Comparison of ENCODE assay signal across 18 cellular contexts in genomic region chr3:38255627-38256026, GRCh38. TPM values are rescaled to one million over a fixed set of nuclear protein-coding genes. Genes with fewer than 3 reads are reported as not detected.
"Had no signal": no experiment of that assay in that cellular context is flagged by ENCODE, and none has a peak within 500 bp of the region (broad histone marks: within the 10 kb centered on the region; RNA-seq: fewer than 3 reads in every experiment).

No MANE protein-coding gene starts in this region.

- ATAC-seq: body of pancreas, left ventricle myocardium superior, T-helper 17 cell, upper lobe of right lung had no signal

- H3K27ac ChIP-seq: body of pancreas, skin epidermis, upper lobe of right lung, WERI-Rb-1 had no signal

- H3K27me3 Mint-ChIP-seq: activated naive CD4-positive, alpha-beta T cell treated with anti-CD3 and anti-CD28 coated beads, Interleukin-2, amount 50 U/mL, for 24 hours; T-helper 17 cell had no signal

- H3K9me3 ChIP-seq: body of pancreas, upper lobe of right lung had no signal

- H3K4me3 ChIP-seq: body of pancreas, skin epidermis, upper lobe of right lung had no signal

- H3K4me3 Mint-ChIP-seq: activated naive CD4-positive, alpha-beta T cell treated with anti-CD3 and anti-CD28 coated beads, Interleukin-2, amount 50 U/mL, for 24 hours; endodermal cell; T-helper 17 cell had no signal

- H3K27ac Mint-ChIP-seq: activated naive CD4-positive, alpha-beta T cell treated with anti-CD3 and anti-CD28 coated beads, Interleukin-2, amount 50 U/mL, for 24 hours; endodermal cell had no signal

- H3K9me3 Mint-ChIP-seq: activated naive CD4-positive, alpha-beta T cell treated with anti-CD3 and anti-CD28 coated beads, Interleukin-2, amount 50 U/mL, for 24 hours; endodermal cell had no signal

- H3K4me1 ChIP-seq: upper lobe of right lung had no signal

- DNase-seq: activated CD4-positive, alpha-beta T cell treated with anti-CD3 and anti-CD28 coated beads, Interleukin-2, amount 50 U/mL, for 4 hours; activated gamma-delta T cell; activated T-cell treated with anti-CD3 and anti-CD28 coated beads, Interleukin-2, amount 50 U/mL, for 48 hours; amygdala; body of pancreas; endodermal cell; left ventricle myocardium superior; occipital lobe; retina; stimulated activated CD4-positive, alpha-beta T cell treated with anti-CD3 and anti-CD28 coated beads, Interleukin-2, amount 100 ng/mL, for 48 hours; T-helper 17 cell; upper lobe of right lung; WERI-Rb-1 had no signal

- H3K27me3 ChIP-seq: body of pancreas, upper lobe of right lung had no signal

RNA-seq across cellular contexts. Expression of gene SLC22A13, which starts 10.0 kb away (rescaled TPM):
- total RNA-seq: epithelial cell of proximal tubule, left ventricle myocardium superior had no signal
- polyA plus RNA-seq: neural cell had no signal

RNA-seq across cellular contexts. Expression of gene SLC22A14, which starts 26.5 kb away (rescaled TPM):
- total RNA-seq: body of pancreas, epithelial cell of proximal tubule, left ventricle myocardium superior, SK-MEL-5 had no signal
